In genomic region chr4:123411976-123412589, GRCh38 we compare ENCODE assay signal across 9 cellular contexts. TPM values are rescaled to one million over a fixed set of nuclear protein-coding genes. Genes with fewer than 3 reads are reported as not detected.
A peak's percentile ranks its signal among the peaks of the same experiment; 100 is the strongest.
DNase-seq lines count a peak whose midpoint lies in the region; ATAC-seq and TF ChIP-seq lines count a peak whose summit lies in the region.
"Had no signal": no experiment of that assay in that cellular context is flagged by ENCODE, and none has a peak within 500 bp of the region (broad histone marks: within the 10 kb centered on the region; RNA-seq: fewer than 3 reads in every experiment).

No MANE protein-coding gene starts in this region.

- H3K4me3 Mint-ChIP-seq in nephron progenitor cell: peak overlapping the region; percentile 19
- H3K4me3 Mint-ChIP-seq: HFFc6 had no signal

- peak; percentile 36 for DNase-seq in MV-4-11 (lab: John Stamatoyannopoulos, UW)
- DNase-seq in nephron progenitor cell: no peak
- DNase-seq in ACHN: no peak
- DNase-seq in NCI-H2107 (lab: John Stamatoyannopoulos, UW): no peak
- DNase-seq in NCI-H2196 (lab: John Stamatoyannopoulos, UW; ENCODE audit: unreplicated experiment): no peak
- no peak for DNase-seq in Right ventricle myocardium inferior (ENCODE audit: missing footprints)
- DNase-seq: HFFc6 had no signal

- in situ Hi-C loops in ACHN (cut with HindIII; ENCODE audit: low pct_ligation_motif_present, low pct_unique_long_range_greater_than_20kb, low sequenced_read_pairs): no loop called here

- no peaks in the 10 kb centered on the region for H3K9me3 Mint-ChIP-seq in nephron progenitor cell
- H3K9me3 Mint-ChIP-seq: HFFc6 had no signal

- peak; percentile 78 for ATAC-seq in GM19023 (IDR thresholded peaks at IDR 0.05; ENCODE audit: unreplicated experiment)
- ATAC-seq in HG02588 (IDR thresholded peaks at IDR 0.05; ENCODE audit: unreplicated experiment): peak; percentile 74
- ATAC-seq in Right ventricle myocardium inferior: no peak

- TF ChIP-seq CTCF in nephron progenitor cell (IDR thresholded peaks at IDR 0.05): no peak

- peak overlapping the region; percentile 91 for H3K27ac Mint-ChIP-seq in nephron progenitor cell
- H3K27ac Mint-ChIP-seq: HFFc6 had no signal

- peaks cover 52% of the 10 kb centered on the region for H3K4me1 Mint-ChIP-seq in nephron progenitor cell

- H3K27me3 Mint-ChIP-seq in nephron progenitor cell (ENCODE audit: low read depth, poor library complexity): no peaks in the 10 kb centered on the region

- intact Hi-C loops in Right ventricle myocardium inferior (cut with DNase I): no loop called here

- H3K36me3 Mint-ChIP-seq in nephron progenitor cell (ENCODE audit: low read depth): peaks cover 9% of the 10 kb centered on the region

RNA-seq across cellular contexts. Expression of gene SPRY1, which starts 15.5 kb away (rescaled TPM):
- 37.0 TPM for total RNA-seq in Right ventricle myocardium inferior
